Comparison of ENCODE assay signal across 1 cellular context in the genomic region with DNA sequence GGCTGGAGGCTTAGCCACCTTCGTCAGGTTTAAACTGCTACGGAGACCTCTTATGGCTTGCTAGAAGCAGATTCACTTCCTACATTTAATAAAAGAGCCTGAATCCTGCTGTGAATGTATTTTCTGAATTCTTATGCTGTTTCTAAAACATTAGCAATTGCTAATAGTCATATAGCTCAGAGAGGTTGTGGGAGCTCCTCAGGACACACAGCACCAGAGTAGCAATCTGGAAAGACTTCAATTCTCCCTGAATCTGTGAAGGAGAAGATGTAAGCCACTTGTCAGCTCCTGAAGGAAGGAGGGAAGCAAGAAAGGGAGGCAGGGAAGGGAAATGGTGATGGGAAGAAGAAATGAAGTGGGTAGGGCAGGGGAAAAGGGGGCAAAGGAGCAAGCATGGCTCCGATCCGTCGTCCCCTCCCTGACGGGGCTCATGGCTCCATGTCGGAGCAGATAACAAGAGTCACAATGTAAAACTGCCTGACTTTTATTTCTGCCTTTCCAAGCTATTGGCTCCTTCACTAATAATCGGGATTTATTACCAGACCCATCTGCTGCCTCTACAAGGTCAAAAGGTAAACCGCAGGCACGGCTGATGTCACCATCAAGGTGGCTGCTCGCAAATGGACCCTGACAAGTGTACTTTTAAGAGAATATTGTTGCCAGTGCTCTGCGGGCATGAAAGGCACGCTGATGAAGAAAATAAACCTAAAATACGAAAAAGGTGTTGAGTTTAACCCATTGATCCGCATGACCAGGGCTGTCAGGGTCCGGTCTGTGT.
TF ChIP-seq lines count a peak whose summit lies in the region.

No MANE protein-coding gene starts in this region.

TF ChIP-seq in H1, 55 proteins besides CTCF, POLR2A, EP300 and RAD21 (continued from another document):
- TF ChIP-seq EZH2 (IDR thresholded peaks at IDR 0.05; ENCODE audit: low read depth, low read length, severe bottlenecking) (no peak), POU5F1 (IDR thresholded peaks at IDR 0.05; ENCODE audit: low read depth, low read length) (no peak), GTF2F1 (IDR thresholded peaks at IDR 0.05; ENCODE audit: borderline replicate concordance, low read depth, low read length) (no peak), GABPA (IDR thresholded peaks at IDR 0.05; ENCODE audit: borderline replicate concordance, insufficient read depth, low read length) (no peak), SUZ12 (IDR thresholded peaks at IDR 0.05; ENCODE audit: low read length) (no peak)
- TF ChIP-seq, protein P1, sequence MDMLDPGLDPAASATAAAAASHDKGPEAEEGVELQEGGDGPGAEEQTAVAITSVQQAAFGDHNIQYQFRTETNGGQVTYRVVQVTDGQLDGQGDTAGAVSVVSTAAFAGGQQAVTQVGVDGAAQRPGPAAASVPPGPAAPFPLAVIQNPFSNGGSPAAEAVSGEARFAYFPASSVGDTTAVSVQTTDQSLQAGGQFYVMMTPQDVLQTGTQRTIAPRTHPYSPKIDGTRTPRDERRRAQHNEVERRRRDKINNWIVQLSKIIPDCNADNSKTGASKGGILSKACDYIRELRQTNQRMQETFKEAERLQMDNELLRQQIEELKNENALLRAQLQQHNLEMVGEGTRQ (IDR thresholded peaks at IDR 0.05; ENCODE audit: low read length) = no peak
